Comparison of ENCODE assay signal across 27 cellular contexts in the genomic region with DNA sequence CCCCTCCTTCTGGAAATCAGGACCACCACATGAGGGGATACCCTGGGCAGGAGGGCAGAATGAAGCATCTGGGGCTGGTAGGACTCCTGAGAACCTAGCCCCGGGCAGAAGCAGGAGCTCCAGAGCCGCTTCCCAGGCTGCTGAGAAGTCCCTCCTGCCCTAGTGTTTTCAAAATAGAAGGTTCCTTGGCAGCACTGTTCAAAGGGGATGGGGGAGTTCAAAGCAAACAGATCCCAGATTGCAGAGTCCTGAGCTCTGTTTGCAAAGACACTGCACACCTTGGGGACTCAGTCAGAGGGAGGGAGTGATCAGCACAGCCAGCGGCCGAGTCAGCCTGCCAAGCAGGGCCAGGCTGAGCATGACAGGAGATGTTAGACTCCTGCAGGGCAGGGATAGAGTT.
"Had no signal": no experiment of that assay in that cellular context is flagged by ENCODE, and none has a peak within 500 bp of the region (broad histone marks: within the 10 kb centered on the region; RNA-seq: fewer than 3 reads in every experiment).

No MANE protein-coding gene starts in this region.

- H3K27me3 ChIP-seq: pancreas, thyroid gland had no signal

- H3K4me3 ChIP-seq: esophagus squamous epithelium, pancreas, psoas muscle, smooth muscle cell, stomach, thyroid gland, upper lobe of right lung had no signal

- H3K36me3 Mint-ChIP-seq: stimulated activated naive B cell treated with anti-CD40 and anti-IgM and Interleukin-4, amounts not matched to agents 10 μg/mL and 1 μg/mL and 100 μg/mL, for 72 hours had no signal

- H3K4me1 Mint-ChIP-seq: activated CD4-positive, alpha-beta memory T cell treated with anti-CD3 and anti-CD28 coated beads, Interleukin-2, amount 10 ng/mL, durations not matched to agents 7 days and 5 days; activated CD4-positive, alpha-beta T cell treated with anti-CD3 and anti-CD28 coated beads, Interleukin-2, amount 10 ng/mL, durations not matched to agents 24 days and 14 days; activated T-helper 17 cell treated with anti-CD3 and anti-CD28 coated beads, Interleukin-2, amount 50 U/mL, for 72 hours; stimulated activated naive B cell treated with anti-CD40 and anti-IgM and Interleukin-4, amounts not matched to agents 10 μg/mL and 1 μg/mL and 100 μg/mL, for 72 hours had no signal

- H3K9me3 Mint-ChIP-seq: activated CD4-positive, alpha-beta memory T cell treated with anti-CD3 and anti-CD28 coated beads, Interleukin-2, amount 10 ng/mL, durations not matched to agents 7 days and 5 days; activated CD4-positive, alpha-beta T cell treated with anti-CD3 and anti-CD28 coated beads, Interleukin-2, amount 10 ng/mL, durations not matched to agents 24 days and 14 days; activated T-cell treated with anti-CD3 and anti-CD28 coated beads, Interleukin-2, amount 50 U/mL, for 24 hours; activated T-helper 17 cell treated with anti-CD3 and anti-CD28 coated beads, Interleukin-2, amount 50 U/mL, for 72 hours; dendritic cell treated with granulocyte-macrophage colony-stimulating factor and Interleukin-4, amounts not matched to agents 40 ng/mL and 50 ng/mL, for 4 days; nephron; stimulated activated naive B cell treated with anti-CD40 and anti-IgM and Interleukin-4, amounts not matched to agents 10 μg/mL and 1 μg/mL and 100 μg/mL, for 72 hours had no signal

- H3K9me3 ChIP-seq: esophagus squamous epithelium, pancreas, psoas muscle, stomach, thyroid gland, upper lobe of right lung had no signal

- ATAC-seq: activated T-helper 17 cell treated with anti-CD3 and anti-CD28 coated beads, Interleukin-2, amount 50 U/mL, for 72 hours; left ventricle myocardium superior; psoas muscle; stimulated activated naive B cell treated with anti-CD40 and anti-IgM and Interleukin-4, amounts not matched to agents 10 μg/mL and 1 μg/mL and 100 μg/mL, for 72 hours; upper lobe of right lung had no signal

- H3K4me3 Mint-ChIP-seq: activated CD4-positive, alpha-beta memory T cell treated with anti-CD3 and anti-CD28 coated beads, Interleukin-2, amount 10 ng/mL, durations not matched to agents 7 days and 5 days; activated CD4-positive, alpha-beta T cell treated with anti-CD3 and anti-CD28 coated beads, Interleukin-2, amount 10 ng/mL, durations not matched to agents 24 days and 14 days; activated T-cell treated with anti-CD3 and anti-CD28 coated beads, Interleukin-2, amount 50 U/mL, for 24 hours; activated T-helper 17 cell treated with anti-CD3 and anti-CD28 coated beads, Interleukin-2, amount 50 U/mL, for 72 hours; dendritic cell treated with granulocyte-macrophage colony-stimulating factor and Interleukin-4, amounts not matched to agents 40 ng/mL and 50 ng/mL, for 4 days; stimulated activated naive B cell treated with anti-CD40 and anti-IgM and Interleukin-4, amounts not matched to agents 10 μg/mL and 1 μg/mL and 100 μg/mL, for 72 hours had no signal

- H3K27ac Mint-ChIP-seq: activated CD4-positive, alpha-beta memory T cell treated with anti-CD3 and anti-CD28 coated beads, Interleukin-2, amount 10 ng/mL, durations not matched to agents 7 days and 5 days; activated CD4-positive, alpha-beta T cell treated with anti-CD3 and anti-CD28 coated beads, Interleukin-2, amount 10 ng/mL, durations not matched to agents 24 days and 14 days; activated T-cell treated with anti-CD3 and anti-CD28 coated beads, Interleukin-2, amount 50 U/mL, for 24 hours; activated T-helper 17 cell treated with anti-CD3 and anti-CD28 coated beads, Interleukin-2, amount 50 U/mL, for 72 hours; dendritic cell treated with granulocyte-macrophage colony-stimulating factor and Interleukin-4, amounts not matched to agents 40 ng/mL and 50 ng/mL, for 4 days; stimulated activated naive B cell treated with anti-CD40 and anti-IgM and Interleukin-4, amounts not matched to agents 10 μg/mL and 1 μg/mL and 100 μg/mL, for 72 hours had no signal

- H3K27ac ChIP-seq: epithelial cell of prostate, esophagus squamous epithelium, pancreas, psoas muscle, stomach, thyroid gland, upper lobe of right lung had no signal

- H3K36me3 ChIP-seq: esophagus squamous epithelium, pancreas, stomach, thyroid gland, upper lobe of right lung had no signal

- DNase-seq: activated CD4-positive, alpha-beta memory T cell treated with anti-CD3 and anti-CD28 coated beads, Interleukin-2, amount 10 ng/mL, durations not matched to agents 7 days and 5 days; activated CD4-positive, alpha-beta T cell treated with anti-CD3 and anti-CD28 coated beads, Interleukin-2, amount 10 ng/mL, durations not matched to agents 24 days and 14 days; activated CD4-positive, CD25-positive, alpha-beta regulatory T cell treated with anti-CD3 and anti-CD28 coated beads, Interleukin-2, amount 50 U/mL, for 72 hours; activated CD8-positive, alpha-beta memory T cell treated with anti-CD3 and anti-CD28 coated beads, Interleukin-2, amount 50 U/mL, for 48 hours; activated gamma-delta T cell treated with Interleukin-2 at 50 U/mL for 16 hours; activated naive CD4-positive, alpha-beta T cell treated with anti-CD3 and anti-CD28 coated beads, Interleukin-2, amount 50 U/mL, for 16 hours; activated T-cell treated with anti-CD3 and anti-CD28 coated beads, Interleukin-2, amount 50 U/mL, for 24 hours; amygdala; central memory CD4-positive, alpha-beta T cell; esophagus squamous epithelium; foreskin melanocyte; left ventricle myocardium superior; nucleus accumbens; pancreas; psoas muscle; stimulated activated CD4-positive, alpha-beta T cell treated with anti-CD3 and anti-CD28 coated beads, Interleukin-15, amount 100 ng/mL, for 24 hours; stimulated activated CD4-positive, alpha-beta T cell treated with anti-CD3 and anti-CD28 coated beads, Interleukin-2, amount 100 ng/mL, for 24 hours; stimulated activated naive B cell treated with anti-CD40 and anti-IgM and Interleukin-4, amounts not matched to agents 10 μg/mL and 1 μg/mL and 100 μg/mL, for 72 hours; stomach; T-helper 2 cell; thyroid gland; upper lobe of right lung had no signal

- H3K4me1 ChIP-seq: esophagus squamous epithelium, pancreas, psoas muscle, stomach, thyroid gland, upper lobe of right lung had no signal
